Comparison of ENCODE assay signal across 20 cellular contexts in genomic region chr1:210087058-210087457, GRCh38.
DNase-seq lines count a peak whose midpoint lies in the region; ATAC-seq, FAIRE-seq and TF ChIP-seq lines count a peak whose summit lies in the region.
"Had no signal": no experiment of that assay in that cellular context is flagged by ENCODE, and none has a peak within 500 bp of the region (broad histone marks: within the 10 kb centered on the region; RNA-seq: fewer than 3 reads in every experiment).

No MANE protein-coding gene starts in this region.

- 91% methylated on average over 6 of the region's 6 CpGs; no CpG with 5 or more reads in 1 of the 2 experiments for WGBS in H1 (ENCODE audit: extremely low coverage in 1 of 2, insufficient coverage in 1 of 2, insufficient read length in 1 of 2, insufficient replicate concordance in 2 of 2, low coverage in 1 of 2, low lambda C conversion rate in 2 of 2, missing lambda C conversion rate in 1 of 2), 2 experiments

- H2AK5ac ChIP-seq in H1 (ENCODE audit: low read depth, low read length), result no peak overlapping the region

- intact Hi-C loops in Caco-2 (cut with micrococcal nuclease; ENCODE audit: unreplicated experiment) (no loop called here), upper lobe of right lung (cut with DNase I) (no loop called here)

- H3K4me3 Mint-ChIP-seq in Caco-2 (ENCODE audit: unreplicated experiment), result no peak overlapping the region
- H3K4me3 Mint-ChIP-seq in stimulated activated memory B cell treated with anti-CD40 and anti-IgM and Interleukin-4, amounts not matched to agents 10 μg/mL and 1 μg/mL and 100 μg/mL, for 72 hours, result no peak overlapping the region
- H3K4me3 Mint-ChIP-seq: CD14-positive monocyte; CD4-positive, alpha-beta memory T cell had no signal

- H3K9ac ChIP-seq in H1 (replicated peaks in 1 of 4; ENCODE audit: extremely low read depth in 1 of 4, low read depth in 3 of 4, low read length in 3 of 4), result no peak overlapping the region
- H3K9ac ChIP-seq: BLaER1 had no signal

- no peak overlapping the region for H2BK20ac ChIP-seq in H1 (ENCODE audit: low read length)

- TF ChIP-seq POLR2A in H1 (IDR thresholded peaks at IDR 0.05; ENCODE audit: control extremely low read depth in 1 of 2, low read depth in 2 of 2, low read length in 2 of 2), result no peak

- peak; percentile 64 for ATAC-seq in stimulated activated memory B cell treated with anti-CD40 and anti-IgM and Interleukin-4, amounts not matched to agents 10 μg/mL and 1 μg/mL and 100 μg/mL, for 72 hours
- ATAC-seq in upper lobe of right lung, result peak; percentile 25
- ATAC-seq in HG02852 (IDR thresholded peaks at IDR 0.05; ENCODE audit: unreplicated experiment), result no peak
- ATAC-seq in GM18873 (IDR thresholded peaks at IDR 0.05; ENCODE audit: low FRiP score, unreplicated experiment), result no peak
- ATAC-seq: GM12878 had no signal

- no peak overlapping the region for H2BK120ac ChIP-seq in H1 (replicated peaks; ENCODE audit: low read depth, low read length)

- no peak overlapping the region for H4K5ac ChIP-seq in H1 (ENCODE audit: insufficient read length, low read depth, low read length)

- H3K27ac ChIP-seq in H1 (ENCODE audit: low read depth, low read length) (no peak overlapping the region), upper lobe of right lung (no peak overlapping the region)
- H3K27ac ChIP-seq: BLaER1, HL-60 had no signal

- FAIRE-seq in H1 (lab: Jason Lieb, UNC), result no peak
- FAIRE-seq: GM12878, GM19239 had no signal

- H3K9me3 Mint-ChIP-seq in Caco-2 (ENCODE audit: unreplicated experiment), result peaks cover 11% of the 10 kb centered on the region
- no peaks in the 10 kb centered on the region for H3K9me3 Mint-ChIP-seq in stimulated activated memory B cell treated with anti-CD40 and anti-IgM and Interleukin-4, amounts not matched to agents 10 μg/mL and 1 μg/mL and 100 μg/mL, for 72 hours

- no peak overlapping the region for H2AFZ ChIP-seq in H1 (ENCODE audit: low read length)

- peaks cover 0 to 2% of the 10 kb centered on the region in 2 experiments for H4K20me1 ChIP-seq in H1 (replicated peaks in 1 of 2; ENCODE audit: control insufficient read depth in 1 of 2, insufficient read depth in 2 of 2, low read length in 2 of 2)
- H4K20me1 ChIP-seq: BLaER1 had no signal

- TF ChIP-seq RAD21 in H1 (IDR thresholded peaks at IDR 0.05 in 1 of 2, conservative IDR thresholded peaks at IDR 0.05 in 1 of 2; ENCODE audit: low read depth in 2 of 2, low read length in 2 of 2), result no peak

- no TSS peak for BruUV-seq in Caco-2 (replicated peaks; lab: Mats Ljungman, UMichigan)

- no peaks in the 10 kb centered on the region for H3K23me2 ChIP-seq in H1 (ENCODE audit: low read depth, low read length)

- no peak overlapping the region for H2BK15ac ChIP-seq in H1 (ENCODE audit: low read length)

- H3K36me3 ChIP-seq in Caco-2 (ENCODE audit: control insufficient read depth, insufficient read depth, low read length) (no peaks in the 10 kb centered on the region), H1 (ENCODE audit: control insufficient read depth in 2 of 4, insufficient read depth in 4 of 4, low read length in 3 of 4) (no peaks in the 10 kb centered on the region), upper lobe of right lung (no peaks in the 10 kb centered on the region)
- H3K36me3 ChIP-seq: BLaER1 had no signal

- H4K91ac ChIP-seq in H1 (replicated peaks; ENCODE audit: insufficient read length, low read length), result no peak overlapping the region

- no peaks in the 10 kb centered on the region for H3K79me2 ChIP-seq in H1 (ENCODE audit: control insufficient read depth in 1 of 2, insufficient read depth in 2 of 2, low read length in 2 of 2)

- H3K4ac ChIP-seq in H1 (replicated peaks; ENCODE audit: insufficient read length, low read depth, low read length), result no peak overlapping the region

- POLR2A ChIA-PET in Caco-2 (lab: Charles Lee) (interaction anchor here (1.1 kb wide), 1 partner anchor 9 kb away, joined by 3 read pairs; no protein-coding TSS in a partner anchor), H1 (lab: Charles Lee; ENCODE audit: partially characterized antibody) (no interaction called here)

- H3K4me1 ChIP-seq in Caco-2 (peaks cover 40% of the 10 kb centered on the region), H1 (replicated peaks in 1 of 4; ENCODE audit: control insufficient read depth in 3 of 4, insufficient read depth in 4 of 4, low read length in 3 of 4) (no peaks in the 10 kb centered on the region), upper lobe of right lung (no peaks in the 10 kb centered on the region)
- H3K4me1 ChIP-seq: BLaER1 had no signal

- H3K27ac Mint-ChIP-seq in Caco-2 (ENCODE audit: unreplicated experiment), result peak overlapping the region; percentile 82
- H3K27ac Mint-ChIP-seq in stimulated activated memory B cell treated with anti-CD40 and anti-IgM and Interleukin-4, amounts not matched to agents 10 μg/mL and 1 μg/mL and 100 μg/mL, for 72 hours, result no peak overlapping the region
- H3K27ac Mint-ChIP-seq: CD14-positive monocyte; CD4-positive, alpha-beta memory T cell had no signal

- no peak overlapping the region for H2BK12ac ChIP-seq in H1 (ENCODE audit: low read depth, low read length)

- H3K36me3 Mint-ChIP-seq in Caco-2 (ENCODE audit: insufficient read depth, unreplicated experiment), result no peaks in the 10 kb centered on the region
- H3K36me3 Mint-ChIP-seq in stimulated activated memory B cell treated with anti-CD40 and anti-IgM and Interleukin-4, amounts not matched to agents 10 μg/mL and 1 μg/mL and 100 μg/mL, for 72 hours, result no peaks in the 10 kb centered on the region
- H3K36me3 Mint-ChIP-seq: CD14-positive monocyte; CD4-positive, alpha-beta memory T cell had no signal

- H2BK5ac ChIP-seq in H1 (ENCODE audit: low read depth, low read length), result peak overlapping the region; percentile 24; the same call in 1 of the 2 replicates

- H3K79me1 ChIP-seq in H1 (ENCODE audit: low read depth, low read length), result no peaks in the 10 kb centered on the region

- H3K4me1 Mint-ChIP-seq in Caco-2 (ENCODE audit: low read depth, unreplicated experiment), result peaks cover 19% of the 10 kb centered on the region
- H3K4me1 Mint-ChIP-seq in stimulated activated memory B cell treated with anti-CD40 and anti-IgM and Interleukin-4, amounts not matched to agents 10 μg/mL and 1 μg/mL and 100 μg/mL, for 72 hours, result no peaks in the 10 kb centered on the region
- H3K4me1 Mint-ChIP-seq: CD14-positive monocyte; CD4-positive, alpha-beta memory T cell had no signal

- H3K23ac ChIP-seq in H1 (ENCODE audit: insufficient read length), result no peak overlapping the region

- H3K4me2 ChIP-seq in H1 (ENCODE audit: insufficient read depth in 1 of 2, low read depth in 2 of 2, low read length in 2 of 2), result no peak overlapping the region
- H3K4me2 ChIP-seq: BLaER1 had no signal

- TF ChIP-seq EP300 in H1 (IDR thresholded peaks at IDR 0.05; ENCODE audit: borderline replicate concordance in 1 of 2, low read depth in 2 of 2, low read length in 2 of 2), result no peak

- no peaks in the 10 kb centered on the region for H3K27me3 Mint-ChIP-seq in Caco-2 (ENCODE audit: insufficient read depth, unreplicated experiment)
- peaks cover 15% of the 10 kb centered on the region for H3K27me3 Mint-ChIP-seq in stimulated activated memory B cell treated with anti-CD40 and anti-IgM and Interleukin-4, amounts not matched to agents 10 μg/mL and 1 μg/mL and 100 μg/mL, for 72 hours

- no peak overlapping the region for H3K18ac ChIP-seq in H1 (ENCODE audit: extremely low read depth, low read length)

- H3K4me3 ChIP-seq in Caco-2 (ENCODE audit: low read depth, low read length), result no peak overlapping the region
- no peak overlapping the region for H3K4me3 ChIP-seq in H1 (ENCODE audit: extremely low read depth in 1 of 4, insufficient read depth in 2 of 4, low read depth in 3 of 4, low read length in 4 of 4)
- no peak overlapping the region for H3K4me3 ChIP-seq in upper lobe of right lung
- H3K4me3 ChIP-seq: BLaER1, GM12878 had no signal

- no peak overlapping the region for H3K14ac ChIP-seq in H1 (ENCODE audit: insufficient read length)

- CTCF ChIA-PET in Caco-2 (lab: Charles Lee), result no interaction called here
- CTCF ChIA-PET in H1 (lab: Charles Lee; ENCODE audit: partially characterized antibody), result interaction anchor here (1.3 kb wide), 1 partner anchor 9 kb away, joined by 4 read pairs; no protein-coding TSS in a partner anchor

- H3K27me3 ChIP-seq in Caco-2 (replicated peaks; ENCODE audit: control insufficient read depth, insufficient read depth, low read length), result no peaks in the 10 kb centered on the region
- H3K27me3 ChIP-seq in H1 (replicated peaks in 1 of 4; ENCODE audit: control insufficient read depth in 3 of 4, extremely low read depth in 1 of 4, insufficient read depth in 3 of 4, low read length in 3 of 4), result no peaks in the 10 kb centered on the region
- H3K27me3 ChIP-seq in upper lobe of right lung, result no peaks in the 10 kb centered on the region
- H3K27me3 ChIP-seq: BLaER1 had no signal

- TF ChIP-seq CTCF in Caco-2 (IDR thresholded peaks at IDR 0.05; ENCODE audit: insufficient read depth in 1 of 2, low read depth in 1 of 2, low read length in 1 of 2, severe bottlenecking in 1 of 2, unreplicated experiment in 1 of 2), result no peak
- TF ChIP-seq CTCF in H1 (IDR thresholded peaks at IDR 0.05; ENCODE audit: control extremely low read depth in 1 of 3, insufficient read depth in 1 of 3, low read depth in 1 of 3, low read length in 3 of 3), result no peak
- no peak for TF ChIP-seq CTCF in upper lobe of right lung (IDR thresholded peaks at IDR 0.05)

- H3K9me3 ChIP-seq in Caco-2 (no peaks in the 10 kb centered on the region), H1 (ENCODE audit: insufficient read depth in 2 of 2, low read depth in 1 of 2, low read length in 1 of 2) (no peaks in the 10 kb centered on the region), upper lobe of right lung (no peaks in the 10 kb centered on the region)
- H3K9me3 ChIP-seq: BLaER1 had no signal

- no peak overlapping the region for H3K56ac ChIP-seq in H1 (replicated peaks; ENCODE audit: insufficient read length, low read depth, low read length)

- H4K8ac ChIP-seq in H1 (ENCODE audit: extremely low read depth, insufficient read depth, low read length), result no peak overlapping the region

- DNase-seq in Caco-2, result no peak
- no peak for DNase-seq in H1 (ENCODE audit: low read depth in 1 of 2, low spot score in 2 of 2)
- no peak for DNase-seq in upper lobe of right lung
- no peak for DNase-seq in stimulated activated naive CD4-positive, alpha-beta T cell (lab: John Stamatoyannopoulos, UW)
- DNase-seq: 8988T; CD4-positive, alpha-beta memory T cell; DMS 273 treated with DMSO at 0.1 percent for 48 hours; DMS53; DND-41; EL; HCEC 1CT; IMR-90 had no signal

TF ChIP-seq in H1, 55 proteins besides CTCF, POLR2A, EP300 and RAD21 (continues in another document):
- TF ChIP-seq CHD2 (IDR thresholded peaks at IDR 0.05; ENCODE audit: low read length) (no peak), RXRA (IDR thresholded peaks at IDR 0.05; ENCODE audit: insufficient read depth, low read depth, low read length) (no peak), CEBPB (IDR thresholded peaks at IDR 0.05; ENCODE audit: low read depth, low read length) (no peak), KDM5A (IDR thresholded peaks at IDR 0.05; ENCODE audit: low read length) (no peak), TAF1 (IDR thresholded peaks at IDR 0.05; ENCODE audit: low read depth, low read length) (no peak), PHF8 (conservative IDR thresholded peaks at IDR 0.05; ENCODE audit: low read depth, low read length) (no peak), HDAC2 (IDR thresholded peaks at IDR 0.05; ENCODE audit: borderline replicate concordance in 1 of 2, low read depth in 2 of 2, low read length in 2 of 2) (no peak), TBP (IDR thresholded peaks at IDR 0.05; ENCODE audit: low read depth, low read length) (no peak)

Comparison
In these comparisons a context has a peak if more than half of its experiments do, and no peak if none do; other contexts are left out.
1. ATAC-seq: peak in stimulated activated memory B cell treated with anti-CD40 and anti-IgM and Interleukin-4, amounts not matched to agents 10 μg/mL and 1 μg/mL and 100 μg/mL, for 72 hours (single experiment) and upper lobe of right lung (single experiment); none in HG02852 (single experiment) and GM18873 (single experiment).